Comparison of ENCODE assay signal across 19 cellular contexts in the genomic region with DNA sequence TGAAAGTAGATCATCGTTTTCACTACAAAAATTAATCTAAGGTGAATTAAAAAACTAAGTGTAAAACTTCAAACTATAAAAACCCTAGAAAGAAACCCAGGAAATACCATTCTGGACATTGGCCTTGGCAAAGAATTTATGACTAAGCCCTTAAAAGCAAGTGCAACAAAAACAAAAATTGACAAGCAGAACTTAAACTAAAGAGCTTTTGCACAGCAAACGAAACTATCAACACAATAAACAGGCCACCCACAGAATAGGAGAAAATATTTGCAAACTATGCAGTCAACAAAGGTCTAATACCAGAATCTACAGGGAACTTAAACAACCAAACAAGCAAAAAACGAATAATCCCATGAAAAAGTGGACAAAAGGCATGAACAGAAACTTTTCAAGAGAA.
"Had no signal": no experiment of that assay in that cellular context is flagged by ENCODE, and none has a peak within 500 bp of the region (broad histone marks: within the 10 kb centered on the region; RNA-seq: fewer than 3 reads in every experiment).

No MANE protein-coding gene starts in this region.

- H3K27ac Mint-ChIP-seq: activated naive CD8-positive, alpha-beta T cell treated with anti-CD3 and anti-CD28 coated beads, Interleukin-2, amount 50 U/mL, for 24 hours; activated T-helper 17 cell treated with anti-CD3 and anti-CD28 coated beads, Interleukin-2, amount 50 U/mL, for 72 hours; dendritic cell treated with granulocyte-macrophage colony-stimulating factor and Interleukin-4, amounts not matched to agents 40 ng/mL and 50 ng/mL, for 4 days; memory B cell; stimulated activated memory B cell treated with anti-CD40 and anti-IgM and Interleukin-4, amounts not matched to agents 10 μg/mL and 1 μg/mL and 100 μg/mL, for 72 hours had no signal

- H3K9me3 Mint-ChIP-seq: activated naive CD8-positive, alpha-beta T cell treated with anti-CD3 and anti-CD28 coated beads, Interleukin-2, amount 50 U/mL, for 24 hours; activated T-helper 17 cell treated with anti-CD3 and anti-CD28 coated beads, Interleukin-2, amount 50 U/mL, for 72 hours; dendritic cell treated with granulocyte-macrophage colony-stimulating factor and Interleukin-4, amounts not matched to agents 40 ng/mL and 50 ng/mL, for 4 days; stimulated activated memory B cell treated with anti-CD40 and anti-IgM and Interleukin-4, amounts not matched to agents 10 μg/mL and 1 μg/mL and 100 μg/mL, for 72 hours had no signal

- H3K36me3 ChIP-seq: ascending aorta, left ventricle myocardium inferior, tibial nerve had no signal

- H3K4me1 ChIP-seq: ascending aorta, left ventricle myocardium inferior, parathyroid adenoma, tibial nerve had no signal

- H3K4me1 Mint-ChIP-seq: activated T-helper 17 cell treated with anti-CD3 and anti-CD28 coated beads, Interleukin-2, amount 50 U/mL, for 72 hours had no signal

- H3K27me3 Mint-ChIP-seq: activated naive CD8-positive, alpha-beta T cell treated with anti-CD3 and anti-CD28 coated beads, Interleukin-2, amount 50 U/mL, for 24 hours; activated T-helper 17 cell treated with anti-CD3 and anti-CD28 coated beads, Interleukin-2, amount 50 U/mL, for 72 hours; dendritic cell treated with granulocyte-macrophage colony-stimulating factor and Interleukin-4, amounts not matched to agents 40 ng/mL and 50 ng/mL, for 4 days; memory B cell; naive thymus-derived CD8-positive, alpha-beta T cell; stimulated activated memory B cell treated with anti-CD40 and anti-IgM and Interleukin-4, amounts not matched to agents 10 μg/mL and 1 μg/mL and 100 μg/mL, for 72 hours had no signal

- DNase-seq: activated CD4-positive, alpha-beta T cell treated with anti-CD3 and anti-CD28 coated beads, Interleukin-2, amount 50 U/mL, for 48 hours; activated naive CD4-positive, alpha-beta T cell treated with Interleukin-2 at 50 U/mL for 16 hours; activated naive CD8-positive, alpha-beta T cell treated with anti-CD3 and anti-CD28 coated beads, Interleukin-2, amount 50 U/mL, for 24 hours; central memory CD4-positive, alpha-beta T cell; effector memory CD4-positive, alpha-beta T cell; hippocampal formation; left ventricle myocardium inferior; naive thymus-derived CD8-positive, alpha-beta T cell; stimulated activated CD4-positive, alpha-beta T cell treated with anti-CD3 and anti-CD28 coated beads, Interleukin-2, amount 100 ng/mL, for 48 hours had no signal

- H3K4me3 Mint-ChIP-seq: activated naive CD8-positive, alpha-beta T cell treated with anti-CD3 and anti-CD28 coated beads, Interleukin-2, amount 50 U/mL, for 24 hours; activated T-helper 17 cell treated with anti-CD3 and anti-CD28 coated beads, Interleukin-2, amount 50 U/mL, for 72 hours; dendritic cell treated with granulocyte-macrophage colony-stimulating factor and Interleukin-4, amounts not matched to agents 40 ng/mL and 50 ng/mL, for 4 days; memory B cell; naive thymus-derived CD8-positive, alpha-beta T cell; stimulated activated memory B cell treated with anti-CD40 and anti-IgM and Interleukin-4, amounts not matched to agents 10 μg/mL and 1 μg/mL and 100 μg/mL, for 72 hours had no signal

- H2AFZ ChIP-seq: parathyroid adenoma had no signal

- H3K27me3 ChIP-seq: ascending aorta, tibial nerve had no signal

- H3K27ac ChIP-seq: ascending aorta, epithelial cell of prostate, left ventricle myocardium inferior, parathyroid adenoma, tibial nerve, VCaP had no signal

- H3K79me2 ChIP-seq: parathyroid adenoma had no signal

- H3K9ac ChIP-seq: parathyroid adenoma had no signal

- H3K4me3 ChIP-seq: ascending aorta, left ventricle myocardium inferior, tibial nerve had no signal

- H3K9me3 ChIP-seq: ascending aorta, left ventricle myocardium inferior, tibial nerve had no signal

- ATAC-seq: activated naive CD8-positive, alpha-beta T cell treated with anti-CD3 and anti-CD28 coated beads, Interleukin-2, amount 50 U/mL, for 24 hours; activated T-helper 17 cell treated with anti-CD3 and anti-CD28 coated beads, Interleukin-2, amount 50 U/mL, for 72 hours; naive thymus-derived CD8-positive, alpha-beta T cell; SK-N-SH treated with all-trans-retinoic acid at 6 μM for 48 hours; stimulated activated memory B cell treated with anti-CD40 and anti-IgM and Interleukin-4, amounts not matched to agents 10 μg/mL and 1 μg/mL and 100 μg/mL, for 72 hours had no signal
